2 cellular contexts compared by ENCODE assay signal in the genomic region with DNA sequence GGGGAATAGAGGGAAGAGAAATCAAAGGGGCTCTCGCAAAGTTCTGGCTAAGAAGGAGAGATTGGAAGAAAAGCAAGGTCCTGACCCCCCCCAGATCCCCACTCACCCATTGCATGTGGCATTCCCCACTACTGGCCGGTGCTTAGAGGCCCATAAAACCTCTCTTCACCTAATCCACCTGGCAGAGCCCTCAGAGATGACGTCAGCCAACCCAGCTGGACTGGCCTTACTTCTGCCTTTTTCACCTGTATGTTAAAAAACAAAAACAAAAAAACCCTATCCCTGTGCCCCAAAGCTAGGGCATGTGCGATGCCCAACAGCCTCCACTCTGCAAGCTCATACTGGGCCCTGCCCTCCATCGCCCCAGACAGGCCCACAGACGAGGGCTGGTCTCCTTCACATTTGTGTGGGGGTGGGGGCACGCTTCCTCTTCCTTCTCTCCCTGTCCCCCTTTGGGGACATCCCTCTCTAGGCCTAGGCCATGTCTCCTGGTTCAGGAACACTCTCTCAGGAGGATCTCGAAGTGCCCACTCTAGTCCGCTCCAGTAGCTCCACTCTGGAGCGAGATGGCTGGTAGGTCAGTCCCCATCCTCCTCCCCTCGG.
A peak's percentile ranks its signal among the peaks of the same experiment; 100 is the strongest.
TF ChIP-seq lines count a peak whose summit lies in the region.

No MANE protein-coding gene starts in this region.

TF ChIP-seq in HEK293, 187 proteins besides CTCF, POLR2A, EP300 and RAD21:
- TF ChIP-seq, protein P1, sequence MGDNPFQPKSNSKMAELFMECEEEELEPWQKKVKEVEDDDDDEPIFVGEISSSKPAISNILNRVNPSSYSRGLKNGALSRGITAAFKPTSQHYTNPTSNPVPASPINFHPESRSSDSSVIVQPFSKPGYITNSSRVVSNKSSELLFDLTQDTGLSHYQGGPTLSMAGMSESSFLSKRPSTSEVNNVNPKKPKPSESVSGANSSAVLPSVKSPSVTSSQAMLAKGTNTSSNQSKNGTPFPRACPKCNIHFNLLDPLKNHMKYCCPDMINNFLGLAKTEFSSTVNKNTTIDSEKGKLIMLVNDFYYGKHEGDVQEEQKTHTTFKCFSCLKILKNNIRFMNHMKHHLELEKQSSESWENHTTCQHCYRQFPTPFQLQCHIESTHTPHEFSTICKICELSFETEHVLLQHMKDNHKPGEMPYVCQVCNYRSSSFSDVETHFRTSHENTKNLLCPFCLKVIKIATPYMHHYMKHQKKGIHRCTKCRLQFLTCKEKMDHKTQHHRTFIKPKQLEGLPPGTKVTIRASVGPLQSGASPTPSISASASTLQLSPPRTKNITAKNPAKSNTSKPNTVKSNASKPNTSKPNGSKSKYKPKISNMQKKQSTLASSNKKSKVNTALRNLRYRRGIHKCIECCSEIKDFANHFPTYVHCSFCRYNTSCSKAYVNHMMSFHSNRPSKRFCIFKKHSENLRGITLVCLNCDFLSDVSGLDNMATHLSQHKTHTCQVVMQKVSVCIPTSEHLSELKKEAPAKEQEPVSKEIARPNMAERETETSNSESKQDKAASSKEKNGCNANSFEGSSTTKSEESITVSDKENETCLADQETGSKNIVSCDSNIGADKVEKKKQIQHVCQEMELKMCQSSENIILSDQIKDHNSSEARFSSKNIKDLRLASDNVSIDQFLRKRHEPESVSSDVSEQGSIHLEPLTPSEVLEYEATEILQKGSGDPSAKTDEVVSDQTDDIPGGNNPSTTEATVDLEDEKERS (tag by site-specific recombination; IDR thresholded peaks at IDR 0.05), result no peak
- TF ChIP-seq ZFP41 (tag by site-specific recombination; IDR thresholded peaks at IDR 0.05; ENCODE audit: borderline replicate concordance) (no peak), SP7 (tag by site-specific recombination; IDR thresholded peaks at IDR 0.05) (no peak)
- TF ChIP-seq, protein P2, sequence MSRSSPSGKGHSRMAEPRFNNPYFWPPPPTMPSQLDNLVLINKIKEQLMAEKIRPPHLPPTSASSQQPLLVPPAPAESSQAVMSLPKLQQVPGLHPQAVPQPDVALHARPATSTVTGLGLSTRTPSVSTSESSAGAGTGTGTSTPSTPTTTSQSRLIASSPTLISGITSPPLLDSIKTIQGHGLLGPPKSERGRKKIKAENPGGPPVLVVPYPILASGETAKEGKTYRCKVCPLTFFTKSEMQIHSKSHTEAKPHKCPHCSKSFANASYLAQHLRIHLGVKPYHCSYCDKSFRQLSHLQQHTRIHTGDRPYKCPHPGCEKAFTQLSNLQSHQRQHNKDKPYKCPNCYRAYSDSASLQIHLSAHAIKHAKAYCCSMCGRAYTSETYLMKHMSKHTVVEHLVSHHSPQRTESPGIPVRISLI (tag by site-specific recombination; IDR thresholded peaks at IDR 0.05), result 0 out of 2 replicates have a peak, but pooled peaks have one; percentile 15
- TF ChIP-seq, protein P3, sequence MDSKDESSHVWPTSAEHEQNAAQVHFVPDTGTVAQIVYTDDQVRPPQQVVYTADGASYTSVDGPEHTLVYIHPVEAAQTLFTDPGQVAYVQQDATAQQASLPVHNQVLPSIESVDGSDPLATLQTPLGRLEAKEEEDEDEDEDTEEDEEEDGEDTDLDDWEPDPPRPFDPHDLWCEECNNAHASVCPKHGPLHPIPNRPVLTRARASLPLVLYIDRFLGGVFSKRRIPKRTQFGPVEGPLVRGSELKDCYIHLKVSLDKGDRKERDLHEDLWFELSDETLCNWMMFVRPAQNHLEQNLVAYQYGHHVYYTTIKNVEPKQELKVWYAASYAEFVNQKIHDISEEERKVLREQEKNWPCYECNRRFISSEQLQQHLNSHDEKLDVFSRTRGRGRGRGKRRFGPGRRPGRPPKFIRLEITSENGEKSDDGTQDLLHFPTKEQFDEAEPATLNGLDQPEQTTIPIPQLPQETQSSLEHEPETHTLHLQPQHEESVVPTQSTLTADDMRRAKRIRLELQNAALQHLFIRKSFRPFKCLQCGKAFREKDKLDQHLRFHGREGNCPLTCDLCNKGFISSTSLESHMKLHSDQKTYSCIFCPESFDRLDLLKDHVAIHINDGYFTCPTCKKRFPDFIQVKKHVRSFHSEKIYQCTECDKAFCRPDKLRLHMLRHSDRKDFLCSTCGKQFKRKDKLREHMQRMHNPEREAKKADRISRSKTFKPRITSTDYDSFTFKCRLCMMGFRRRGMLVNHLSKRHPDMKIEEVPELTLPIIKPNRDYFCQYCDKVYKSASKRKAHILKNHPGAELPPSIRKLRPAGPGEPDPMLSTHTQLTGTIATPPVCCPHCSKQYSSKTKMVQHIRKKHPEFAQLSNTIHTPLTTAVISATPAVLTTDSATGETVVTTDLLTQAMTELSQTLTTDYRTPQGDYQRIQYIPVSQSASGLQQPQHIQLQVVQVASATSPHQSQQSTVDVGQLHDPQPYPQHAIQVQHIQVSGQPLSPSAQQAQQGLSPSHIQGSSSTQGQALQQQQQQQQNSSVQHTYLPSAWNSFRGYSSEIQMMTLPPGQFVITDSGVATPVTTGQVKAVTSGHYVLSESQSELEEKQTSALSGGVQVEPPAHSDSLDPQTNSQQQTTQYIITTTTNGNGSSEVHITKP (tag by site-specific recombination; IDR thresholded peaks at IDR 0.05), result peak; percentile 86
- TF ChIP-seq, protein P4, sequence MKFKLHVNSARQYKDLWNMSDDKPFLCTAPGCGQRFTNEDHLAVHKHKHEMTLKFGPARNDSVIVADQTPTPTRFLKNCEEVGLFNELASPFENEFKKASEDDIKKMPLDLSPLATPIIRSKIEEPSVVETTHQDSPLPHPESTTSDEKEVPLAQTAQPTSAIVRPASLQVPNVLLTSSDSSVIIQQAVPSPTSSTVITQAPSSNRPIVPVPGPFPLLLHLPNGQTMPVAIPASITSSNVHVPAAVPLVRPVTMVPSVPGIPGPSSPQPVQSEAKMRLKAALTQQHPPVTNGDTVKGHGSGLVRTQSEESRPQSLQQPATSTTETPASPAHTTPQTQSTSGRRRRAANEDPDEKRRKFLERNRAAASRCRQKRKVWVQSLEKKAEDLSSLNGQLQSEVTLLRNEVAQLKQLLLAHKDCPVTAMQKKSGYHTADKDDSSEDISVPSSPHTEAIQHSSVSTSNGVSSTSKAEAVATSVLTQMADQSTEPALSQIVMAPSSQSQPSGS (tag by site-specific recombination; IDR thresholded peaks at IDR 0.05; ENCODE audit: low read depth), result peak; percentile 41; the same call in 1 of the 2 replicates

TF ChIP-seq in K562, 482 proteins besides CTCF, POLR2A, EP300 and RAD21:
- TF ChIP-seq, protein P5, sequence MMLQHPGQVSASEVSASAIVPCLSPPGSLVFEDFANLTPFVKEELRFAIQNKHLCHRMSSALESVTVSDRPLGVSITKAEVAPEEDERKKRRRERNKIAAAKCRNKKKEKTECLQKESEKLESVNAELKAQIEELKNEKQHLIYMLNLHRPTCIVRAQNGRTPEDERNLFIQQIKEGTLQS (IDR thresholded peaks at IDR 0.05), result peak; percentile 51
- TF ChIP-seq, protein P5 (CRISPR knock-in tag; conservative IDR thresholded peaks at IDR 0.05), result no peak
- TF ChIP-seq JUND (IDR thresholded peaks at IDR 0.05; ENCODE audit: borderline replicate concordance, low read depth, low read length) (0 out of 2 replicates have a peak, but pooled peaks have one; percentile 7), JUND (tag; IDR thresholded peaks at IDR 0.05; ENCODE audit: borderline replicate concordance, low read depth, low read length) (no peak), HDAC6 (IDR thresholded peaks at IDR 0.05; ENCODE audit: low read depth, low read length) (no peak)
